ENCODE assay signal across 8 cellular contexts in genomic region chr1:50968884-50969610, GRCh38. TPM values are rescaled to one million over a fixed set of nuclear protein-coding genes. Genes with fewer than 3 reads are reported as not detected.
DNase-seq lines count a peak whose midpoint lies in the region; ATAC-seq and TF ChIP-seq lines count a peak whose summit lies in the region.

No MANE protein-coding gene starts in this region.

- H3K27me3 Mint-ChIP-seq in activated naive CD8-positive, alpha-beta T cell, result peaks cover 6% of the 10 kb centered on the region

- DNase-seq in heart left ventricle, result peak; percentile 57 to 83 (median 64)
- no peak for DNase-seq in 8988T

- H3K27me3 ChIP-seq in ACC112 (ENCODE audit: insufficient read depth, low read length), result no peaks in the 10 kb centered on the region
- H3K27me3 ChIP-seq in heart left ventricle, result no peaks in the 10 kb centered on the region
- H3K27me3 ChIP-seq in parathyroid adenoma (ENCODE audit: control insufficient read depth, insufficient read depth, low read length), result no peaks in the 10 kb centered on the region

- H3K9me3 ChIP-seq in heart left ventricle (no peaks in the 10 kb centered on the region), parathyroid adenoma (ENCODE audit: control insufficient read depth, low read length) (no peaks in the 10 kb centered on the region)

- TF ChIP-seq POLR2A in heart left ventricle (IDR thresholded peaks at IDR 0.05), result no peak

- ATAC-seq in GM18517 (IDR thresholded peaks at IDR 0.05; ENCODE audit: unreplicated experiment), result peak; percentile 13
- peak; percentile 19 for ATAC-seq in HG02981 (IDR thresholded peaks at IDR 0.05; ENCODE audit: unreplicated experiment)
- peak; percentile 23 to 52 (median 38) for ATAC-seq in heart left ventricle

- H3K4me2 ChIP-seq in parathyroid adenoma (ENCODE audit: low read length), result peak overlapping the region; percentile 98

- H3K79me2 ChIP-seq in ACC112 (ENCODE audit: control insufficient read depth, insufficient read depth, low read length, unreplicated experiment) (peaks cover 50% of the 10 kb centered on the region), parathyroid adenoma (no peaks in the 10 kb centered on the region)

- 0 to 2% (median 1%) methylated on average over 15 to 64 of the region's 64 CpGs for WGBS in heart left ventricle, 4 donors

- H3K36me3 ChIP-seq in ACC112 (ENCODE audit: insufficient read depth, low read length) (no peaks in the 10 kb centered on the region), heart left ventricle (no peaks in the 10 kb centered on the region), parathyroid adenoma (ENCODE audit: control insufficient read depth, insufficient read depth, low read length) (no peaks in the 10 kb centered on the region)

- H3K27ac ChIP-seq in ACC112 (ENCODE audit: low read depth, low read length) (peak overlapping the region; percentile 92), heart left ventricle (peak overlapping the region; percentile 92 to 99 (median 96)), parathyroid adenoma (peak overlapping the region; percentile 93)

- H3K4me1 ChIP-seq in ACC112 (ENCODE audit: control insufficient read depth, insufficient read depth, low read length, unreplicated experiment) (peaks cover 10% of the 10 kb centered on the region), heart left ventricle (peaks cover 0 to 39% (median 12%) of the 10 kb centered on the region in 12 donors), parathyroid adenoma (no peaks in the 10 kb centered on the region)

- TF ChIP-seq CTCF in heart left ventricle (IDR thresholded peaks at IDR 0.05) (no peak), parathyroid adenoma (IDR thresholded peaks at IDR 0.05) (no peak)

- no peaks in the 10 kb centered on the region for H3K9me3 Mint-ChIP-seq in activated naive CD8-positive, alpha-beta T cell (ENCODE audit: low read depth)

- no peak overlapping the region for H3K9ac ChIP-seq in parathyroid adenoma

- H3K4me3 ChIP-seq in ACC112 (ENCODE audit: low read depth, low read length), result peak overlapping the region; percentile 88
- peak overlapping the region; percentile 57 to 91 (median 82) for H3K4me3 ChIP-seq in heart left ventricle
- H3K4me3 ChIP-seq in parathyroid adenoma (ENCODE audit: low read depth, low read length), result peak overlapping the region; percentile 84

- H3K4me3 Mint-ChIP-seq in activated naive CD8-positive, alpha-beta T cell, result peak overlapping the region; percentile 98

- H3K4me1 Mint-ChIP-seq in activated naive CD8-positive, alpha-beta T cell (ENCODE audit: low read depth), result peaks cover 27% of the 10 kb centered on the region

- intact Hi-C loops in heart left ventricle (cut with DNase I), result loop anchor here in 3 of 10 donors (1.0 to 10.0 kb wide), 9 partner anchors 9 to 906 kb away; partner anchors contain the start of genes EPS15 (in 1 of the 3), FAF1 (in 1 of the 3), NRDC (in 1 of the 3) and RNF11 (in 1 of the 3)

- peak overlapping the region; percentile 66 for H3K27ac Mint-ChIP-seq in activated naive CD8-positive, alpha-beta T cell

- no peaks in the 10 kb centered on the region for H3K36me3 Mint-ChIP-seq in activated naive CD8-positive, alpha-beta T cell

- peak overlapping the region; percentile 100 for H2AFZ ChIP-seq in ACC112 (ENCODE audit: low read length, unreplicated experiment)
- H2AFZ ChIP-seq in parathyroid adenoma, result peak overlapping the region; percentile 83

TF ChIP-seq in PFSK-1, 5 proteins besides CTCF, POLR2A, EP300 and RAD21:
- no peak for TF ChIP-seq POLR2AphosphoS5 (IDR thresholded peaks at IDR 0.05; ENCODE audit: low read depth, low read length)
- TF ChIP-seq SIN3A (IDR thresholded peaks at IDR 0.05; ENCODE audit: borderline replicate concordance, insufficient read depth, low read length), result peak; percentile 72; the same call in 1 of the 2 replicates

RNA-seq across cellular contexts. Expression of gene CDKN2C, which starts 1.0 kb away (rescaled TPM):
- polyA plus RNA-seq in PFSK-1 (2012; ENCODE audit: insufficient read length, low read depth), result 8.7 TPM
- 10 to 100 TPM; 11.2 to 18.8 (median 16.0) TPM for total RNA-seq in heart left ventricle
- 10 to 100 TPM; 12.7 TPM for polyA plus RNA-seq in heart left ventricle

RNA-seq across cellular contexts. Expression of gene FAF1, which starts 9.0 kb away (rescaled TPM):
- polyA plus RNA-seq in PFSK-1 (2012; ENCODE audit: insufficient read length, low read depth), result 76.3 TPM
- 100 to 1,000 TPM in 1 of 9 donors, 10 to 100 TPM in 8; 46.6 to 112 (median 83.6) TPM for total RNA-seq in heart left ventricle
- polyA plus RNA-seq in heart left ventricle, result 10 to 100 TPM; 41.0 to 76.0 TPM
